In genomic region chr12:96193725-96194571, GRCh38 we compare ENCODE assay signal across 8 cellular contexts. TPM values are rescaled to one million over a fixed set of nuclear protein-coding genes. Genes with fewer than 3 reads are reported as not detected.
DNase-seq lines count a peak whose midpoint lies in the region; ATAC-seq and TF ChIP-seq lines count a peak whose summit lies in the region.

Gene ELK3, plus strand, starts transcription at chr12:96194375.

- peaks cover 45% of the 10 kb centered on the region for H3K4me1 Mint-ChIP-seq in activated CD4-positive, alpha-beta T cell treated with anti-CD3 and anti-CD28 coated beads, Interleukin-2, amount 10 ng/mL, durations not matched to agents 7 days and 5 days

- WGBS in liver = 5% methylated on average over 75 of the region's 75 CpGs

- H3K27ac Mint-ChIP-seq in activated CD4-positive, alpha-beta T cell treated with anti-CD3 and anti-CD28 coated beads, Interleukin-2, amount 10 ng/mL, durations not matched to agents 7 days and 5 days = peak within 1 kb of the TSS; percentile 99

- peak within 1 kb of the TSS; percentile 99 for H3K4me3 Mint-ChIP-seq in activated CD4-positive, alpha-beta T cell treated with anti-CD3 and anti-CD28 coated beads, Interleukin-2, amount 10 ng/mL, durations not matched to agents 7 days and 5 days

- DNase-seq in NCI-H748 (lab: John Stamatoyannopoulos, UW; ENCODE audit: unreplicated experiment) = peak; percentile 76
- DNase-seq in NCI-H748 treated with DMSO at 0.1 percent for 48 hours (lab: John Stamatoyannopoulos, UW) = no peak
- peak; percentile 48 for DNase-seq in NCI-H345 (lab: John Stamatoyannopoulos, UW)
- DNase-seq in activated CD4-positive, alpha-beta T cell treated with anti-CD3 and anti-CD28 coated beads, Interleukin-2, amount 10 ng/mL, durations not matched to agents 7 days and 5 days = peak; percentile 60
- DNase-seq in stimulated activated CD8-positive, alpha-beta memory T cell treated with anti-CD3 and anti-CD28 coated beads, Interleukin-12 subunit alpha, Interleukin-12 subunit beta, amount 100 ng/mL, for 4 hours (ENCODE audit: low read depth) = peak; percentile 51

- TF ChIP-seq RAD21 in liver (IDR thresholded peaks at IDR 0.05) = peak in 1 of 2 donors; percentile 9

- no peaks in the 10 kb centered on the region for H3K9me3 ChIP-seq in duodenal mucosa (ENCODE audit: control insufficient read depth in 1 of 2, low read length in 2 of 2)
- no peaks in the 10 kb centered on the region for H3K9me3 ChIP-seq in liver (ENCODE audit: control insufficient read depth in 4 of 4, low read length in 3 of 4)

- H3K4me1 ChIP-seq in duodenal mucosa (ENCODE audit: control insufficient read depth in 1 of 2, insufficient read depth in 2 of 2, low read length in 2 of 2) (peaks cover 3 to 13% of the 10 kb centered on the region in 2 donors), liver (ENCODE audit: control insufficient read depth in 4 of 4, insufficient read depth in 4 of 4, low read length in 3 of 4) (peaks cover 0 to 8% (median 5%) of the 10 kb centered on the region in 4 donors)

- peak within 1 kb of the TSS; percentile 69 to 80 for H3K9ac ChIP-seq in duodenal mucosa (ENCODE audit: low read depth in 1 of 2, low read length in 2 of 2)
- H3K9ac ChIP-seq in liver (ENCODE audit: low read depth in 1 of 2, low read length in 2 of 2) = peak within 1 kb of the TSS; percentile 91 to 97

- TF ChIP-seq CTCF in liver (IDR thresholded peaks at IDR 0.05; ENCODE audit: low read depth, low read length, missing input control) = no peak

- H3K27ac ChIP-seq in duodenal mucosa (ENCODE audit: low read depth, low read length) = peak within 1 kb of the TSS; percentile 52
- peak within 1 kb of the TSS; percentile 62 to 81 for H3K27ac ChIP-seq in liver (ENCODE audit: low read depth in 1 of 2, low read length in 2 of 2)

- H3K27me3 Mint-ChIP-seq in activated CD4-positive, alpha-beta T cell treated with anti-CD3 and anti-CD28 coated beads, Interleukin-2, amount 10 ng/mL, durations not matched to agents 7 days and 5 days = no peaks in the 10 kb centered on the region

- POLR2A ChIA-PET in activated CD4-positive, alpha-beta T cell treated with anti-CD3 and anti-CD28 coated beads, Interleukin-2, amount 10 ng/mL, durations not matched to agents 7 days and 5 days (lab: Charles Lee) = no interaction called here

- H3K36me3 ChIP-seq in duodenal mucosa (ENCODE audit: control insufficient read depth in 1 of 2, insufficient read depth in 2 of 2, low read length in 2 of 2) = no peaks in the 10 kb centered on the region
- no peaks in the 10 kb centered on the region for H3K36me3 ChIP-seq in liver (ENCODE audit: control insufficient read depth in 4 of 4, insufficient read depth in 3 of 4, low read depth in 1 of 4, low read length in 3 of 4)

- no peaks in the 10 kb centered on the region for H3K9me3 Mint-ChIP-seq in activated CD4-positive, alpha-beta T cell treated with anti-CD3 and anti-CD28 coated beads, Interleukin-2, amount 10 ng/mL, durations not matched to agents 7 days and 5 days

- peak; percentile 44 for ATAC-seq in HG02970 (IDR thresholded peaks at IDR 0.05; ENCODE audit: low FRiP score, unreplicated experiment)

- H3K27me3 ChIP-seq in duodenal mucosa (ENCODE audit: control insufficient read depth in 1 of 2, insufficient read depth in 2 of 2, low read length in 2 of 2) (no peaks in the 10 kb centered on the region), liver (ENCODE audit: control insufficient read depth in 4 of 4, insufficient read depth in 4 of 4, low read length in 3 of 4) (no peaks in the 10 kb centered on the region)

- peaks cover 10% of the 10 kb centered on the region for H3K36me3 Mint-ChIP-seq in activated CD4-positive, alpha-beta T cell treated with anti-CD3 and anti-CD28 coated beads, Interleukin-2, amount 10 ng/mL, durations not matched to agents 7 days and 5 days (ENCODE audit: low read depth)

- CTCF ChIA-PET in activated CD4-positive, alpha-beta T cell treated with anti-CD3 and anti-CD28 coated beads, Interleukin-2, amount 10 ng/mL, durations not matched to agents 7 days and 5 days (lab: Charles Lee) = interaction anchor here (1.8 kb wide), 1 partner anchor 15 kb away, joined by 5 read pairs; no protein-coding TSS in a partner anchor

- H3K4me3 ChIP-seq in duodenal mucosa (ENCODE audit: low read depth in 1 of 2, low read length in 2 of 2) = peak within 1 kb of the TSS; percentile 91 to 98
- H3K4me3 ChIP-seq in liver (ENCODE audit: low read depth in 1 of 3, low read length in 3 of 3) = peak within 1 kb of the TSS; percentile 80 to 95 (median 90)

TF ChIP-seq in liver, 16 proteins besides CTCF, POLR2A, EP300 and RAD21:
- peak in 1 of 2 donors; percentile 18 for TF ChIP-seq GABPA (IDR thresholded peaks at IDR 0.05 in 1 of 2, conservative IDR thresholded peaks at IDR 0.05 in 1 of 2)
- TF ChIP-seq HNF4G (IDR thresholded peaks at IDR 0.05) = no peak

RNA-seq across cellular contexts. Expression of gene ELK3, which starts in this region (rescaled TPM):
- 10 to 100 TPM; 27.3 to 33.9 TPM for total RNA-seq in activated CD4-positive, alpha-beta T cell treated with anti-CD3 and anti-CD28 coated beads, Interleukin-2, amount 10 ng/mL, durations not matched to agents 7 days and 5 days
- 1 to 10 TPM; 4.1 to 4.9 TPM for total RNA-seq in liver
- polyA plus RNA-seq in liver = 1 to 10 TPM; 3.7 to 5.2 TPM

Comparison
In these comparisons a context has a peak if more than half of its experiments do, and no peak if none do; other contexts are left out.
1. RNA of gene ELK3 (total RNA-seq): 27.3 to 33.9 TPM in activated CD4-positive, alpha-beta T cell treated with anti-CD3 and anti-CD28 coated beads, Interleukin-2, amount 10 ng/mL, durations not matched to agents 7 days and 5 days; 4.1 to 4.9 TPM in liver; every median in the first group is over 4 times any median in the second.